ENCODE assay signal across 2 cellular contexts in the genomic region with DNA sequence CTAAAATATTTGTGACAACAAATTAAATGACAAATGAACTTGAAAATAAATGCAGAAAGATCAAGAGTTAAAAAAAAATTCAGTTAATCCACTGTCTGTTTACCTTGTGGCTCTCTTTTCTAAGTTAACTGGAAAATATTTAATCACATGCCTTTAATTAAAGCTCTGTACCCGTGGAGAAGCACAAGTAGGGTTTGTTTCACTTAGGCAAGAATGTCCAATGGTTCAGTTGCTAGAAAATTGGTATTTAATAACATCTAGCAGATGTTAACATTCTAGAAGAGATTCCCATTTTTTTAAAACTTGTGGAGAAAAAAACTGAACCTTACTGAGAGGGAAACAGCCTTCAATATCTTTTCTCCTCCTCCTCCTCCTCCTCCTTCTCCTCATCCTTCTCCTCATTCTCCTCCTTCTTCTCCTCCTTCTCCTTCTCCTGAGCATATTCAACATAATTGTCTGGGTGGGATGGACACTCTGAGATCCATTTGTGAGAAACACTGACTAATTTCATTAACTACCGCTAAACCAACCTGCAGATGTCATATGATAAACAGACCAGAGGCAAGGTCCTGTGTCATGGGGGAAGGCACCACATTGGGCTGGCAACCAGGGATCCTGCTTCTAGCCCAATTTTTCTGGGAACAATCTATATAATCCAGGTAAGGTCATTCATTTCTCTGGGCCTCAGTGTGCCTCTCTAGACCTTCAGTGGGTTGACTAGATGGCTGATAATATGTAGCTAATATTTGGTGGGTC.
TF ChIP-seq lines count a peak whose summit lies in the region.

No MANE protein-coding gene starts in this region.

TF ChIP-seq in IMR-90, 13 proteins besides CTCF, POLR2A, EP300 and RAD21:
- TF ChIP-seq, protein P1, sequence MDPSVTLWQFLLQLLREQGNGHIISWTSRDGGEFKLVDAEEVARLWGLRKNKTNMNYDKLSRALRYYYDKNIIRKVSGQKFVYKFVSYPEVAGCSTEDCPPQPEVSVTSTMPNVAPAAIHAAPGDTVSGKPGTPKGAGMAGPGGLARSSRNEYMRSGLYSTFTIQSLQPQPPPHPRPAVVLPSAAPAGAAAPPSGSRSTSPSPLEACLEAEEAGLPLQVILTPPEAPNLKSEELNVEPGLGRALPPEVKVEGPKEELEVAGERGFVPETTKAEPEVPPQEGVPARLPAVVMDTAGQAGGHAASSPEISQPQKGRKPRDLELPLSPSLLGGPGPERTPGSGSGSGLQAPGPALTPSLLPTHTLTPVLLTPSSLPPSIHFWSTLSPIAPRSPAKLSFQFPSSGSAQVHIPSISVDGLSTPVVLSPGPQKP (IDR thresholded peaks at IDR 0.05; ENCODE audit: borderline replicate concordance, low read depth, low read length): no peak
- TF ChIP-seq SMC3 (IDR thresholded peaks at IDR 0.05; ENCODE audit: low read depth, low read length): no peak
- TF ChIP-seq MXI1 (IDR thresholded peaks at IDR 0.05; ENCODE audit: borderline replicate concordance, low read depth, low read length): no peak
- TF ChIP-seq BHLHE40 (IDR thresholded peaks at IDR 0.05; ENCODE audit: low read depth, low read length): no peak
- no peak for TF ChIP-seq FOS (IDR thresholded peaks at IDR 0.05; ENCODE audit: low read depth, low read length)
- TF ChIP-seq RCOR1 (IDR thresholded peaks at IDR 0.05; ENCODE audit: insufficient replicate concordance, low read length): no peak
- no peak for TF ChIP-seq MAZ (IDR thresholded peaks at IDR 0.05; ENCODE audit: borderline replicate concordance, low read depth, low read length)
- TF ChIP-seq, protein P2, sequence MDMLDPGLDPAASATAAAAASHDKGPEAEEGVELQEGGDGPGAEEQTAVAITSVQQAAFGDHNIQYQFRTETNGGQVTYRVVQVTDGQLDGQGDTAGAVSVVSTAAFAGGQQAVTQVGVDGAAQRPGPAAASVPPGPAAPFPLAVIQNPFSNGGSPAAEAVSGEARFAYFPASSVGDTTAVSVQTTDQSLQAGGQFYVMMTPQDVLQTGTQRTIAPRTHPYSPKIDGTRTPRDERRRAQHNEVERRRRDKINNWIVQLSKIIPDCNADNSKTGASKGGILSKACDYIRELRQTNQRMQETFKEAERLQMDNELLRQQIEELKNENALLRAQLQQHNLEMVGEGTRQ (IDR thresholded peaks at IDR 0.05; ENCODE audit: low read depth, low read length): no peak
- TF ChIP-seq CHD1 (IDR thresholded peaks at IDR 0.05; ENCODE audit: low read depth, low read length): no peak
- TF ChIP-seq NFE2L2 (IDR thresholded peaks at IDR 0.05; ENCODE audit: low read depth, low read length): no peak
- TF ChIP-seq CEBPB (IDR thresholded peaks at IDR 0.05; ENCODE audit: low read depth, low read length): no peak
- no peak for TF ChIP-seq MAFK (IDR thresholded peaks at IDR 0.05; ENCODE audit: low read depth, low read length)
- TF ChIP-seq RFX5 (IDR thresholded peaks at IDR 0.05; ENCODE audit: low read depth, low read length): no peak

TF ChIP-seq in K562, 482 proteins besides CTCF, POLR2A, EP300 and RAD21:
- TF ChIP-seq ZFP36 (IDR thresholded peaks at IDR 0.05; ENCODE audit: low read depth, low read length, partially characterized antibody) (peak; percentile 88), HSF4 (CRISPR knock-in tag; IDR thresholded peaks at IDR 0.05; ENCODE audit: borderline replicate concordance) (no peak), PHF21A (IDR thresholded peaks at IDR 0.05; ENCODE audit: borderline replicate concordance, low read depth) (no peak)
